In the genomic region with DNA sequence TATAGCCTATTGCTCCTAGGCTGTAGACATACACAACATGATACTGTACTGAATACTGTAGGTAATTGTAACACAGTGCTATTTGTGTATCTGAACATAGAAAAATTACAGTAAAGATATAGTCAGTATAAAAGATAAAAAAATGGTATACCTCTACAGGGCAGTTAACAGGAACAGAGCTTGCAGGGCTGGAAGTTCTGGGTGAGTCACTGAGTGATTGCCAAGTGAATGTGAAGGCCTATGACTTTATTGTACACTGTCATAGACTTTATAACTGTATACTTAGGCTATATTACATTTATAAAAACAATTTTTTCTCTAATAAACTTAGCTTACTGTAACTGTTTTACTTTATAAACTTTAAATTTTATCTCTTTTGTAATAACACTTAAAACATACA, we compare ENCODE assay signal across 16 cellular contexts.
"Had no signal": no experiment of that assay in that cellular context is flagged by ENCODE, and none has a peak within 500 bp of the region (broad histone marks: within the 10 kb centered on the region; RNA-seq: fewer than 3 reads in every experiment).

No MANE protein-coding gene starts in this region.

- H3K36me3 ChIP-seq: esophagus muscularis mucosa, left ventricle myocardium inferior, thoracic aorta, upper lobe of left lung had no signal

- H3K9me3 ChIP-seq: esophagus muscularis mucosa, left ventricle myocardium inferior, thoracic aorta, upper lobe of left lung had no signal

- DNase-seq: activated CD4-positive, alpha-beta T cell treated with anti-CD3 and anti-CD28 coated beads for 1 hour; activated CD4-positive, alpha-beta T cell treated with anti-CD3 and anti-CD28 coated beads, Interleukin-2, amount 50 U/mL, for 48 hours; activated CD8-positive, alpha-beta memory T cell treated with anti-CD3 and anti-CD28 coated beads, Interleukin-2, amount 10 ng/mL, durations not matched to agents 7 days and 5 days; activated naive CD4-positive, alpha-beta T cell; activated naive CD8-positive, alpha-beta T cell treated with anti-CD3 and anti-CD28 coated beads for 36 hours; amygdala; left ventricle myocardium inferior; occipital lobe; stimulated activated naive B cell treated with anti-CD40 and anti-IgM and Interleukin-4, amounts not matched to agents 10 μg/mL and 1 μg/mL and 100 μg/mL, for 72 hours; T1000; upper lobe of left lung had no signal

- H3K4me3 ChIP-seq: coronary artery, esophagus muscularis mucosa, left ventricle myocardium inferior, thoracic aorta, upper lobe of left lung had no signal

- H3K27ac ChIP-seq: coronary artery, esophagus muscularis mucosa, left ventricle myocardium inferior, thoracic aorta, upper lobe of left lung, VCaP had no signal

- ATAC-seq: activated CD8-positive, alpha-beta memory T cell treated with anti-CD3 and anti-CD28 coated beads, Interleukin-2, amount 10 ng/mL, durations not matched to agents 7 days and 5 days; stimulated activated naive B cell treated with anti-CD40 and anti-IgM and Interleukin-4, amounts not matched to agents 10 μg/mL and 1 μg/mL and 100 μg/mL, for 72 hours had no signal

- FAIRE-seq: islet of Langerhans had no signal

- H3K27me3 ChIP-seq: esophagus muscularis mucosa, upper lobe of left lung had no signal

- H3K4me1 ChIP-seq: esophagus muscularis mucosa, left ventricle myocardium inferior, upper lobe of left lung had no signal
